ENCODE assay signal across 15 cellular contexts in genomic region chr12:75825686-75826085, GRCh38.
DNase-seq lines count a peak whose midpoint lies in the region; ATAC-seq and TF ChIP-seq lines count a peak whose summit lies in the region.
"Had no signal": no experiment of that assay in that cellular context is flagged by ENCODE, and none has a peak within 500 bp of the region (broad histone marks: within the 10 kb centered on the region; RNA-seq: fewer than 3 reads in every experiment).

No MANE protein-coding gene starts in this region.

- WGBS in ovary, 3 donors = 63 to 77% (median 66%) methylated on average over 4 of the region's 4 CpGs

- POLR2A ChIA-PET in AG04449 (lab: Yijun Ruan, JAX) = interaction anchor here (0.7 kb wide), 1 partner anchor 199 kb away, joined by 4 read pairs; no protein-coding TSS in a partner anchor

- H3K4me1 ChIP-seq in foreskin keratinocyte (peaks cover 28% of the 10 kb centered on the region), ovary (ENCODE audit: insufficient read depth) (no peaks in the 10 kb centered on the region)

- TF ChIP-seq CTCF in AG04449 (IDR thresholded peaks at IDR 0.05; ENCODE audit: insufficient read depth, low read length, missing control alignments) = no peak
- no peak for TF ChIP-seq CTCF in HFF-Myc (IDR thresholded peaks at IDR 0.05; ENCODE audit: low read depth, low read length, missing control alignments)
- no peak for TF ChIP-seq CTCF in foreskin keratinocyte (conservative IDR thresholded peaks at IDR 0.05)
- TF ChIP-seq CTCF in ovary (IDR thresholded peaks at IDR 0.05) = no peak

- H3K27ac ChIP-seq in foreskin keratinocyte (peak overlapping the region; percentile 76), ovary (no peak overlapping the region)
- H3K27ac ChIP-seq: psoas muscle had no signal

- intact Hi-C loops in ovary (cut with DNase I) = no loop called here

- TF ChIP-seq POLR2A in ovary (IDR thresholded peaks at IDR 0.05) = no peak

- H3K9me3 ChIP-seq in ovary = no peaks in the 10 kb centered on the region
- H3K9me3 ChIP-seq: psoas muscle had no signal

- peak; percentile 86 for ATAC-seq in foreskin keratinocyte
- no peak for ATAC-seq in HG02938 (IDR thresholded peaks at IDR 0.05; ENCODE audit: unreplicated experiment)
- ATAC-seq: activated T-cell treated with anti-CD3 and anti-CD28 coated beads, Interleukin-2, amount 50 U/mL, for 4 hours; GM23338; psoas muscle; Right ventricle myocardium inferior had no signal

- no peak overlapping the region for H3K4me3 ChIP-seq in AG04449 (ENCODE audit: low read depth, low read length)
- no peak overlapping the region for H3K4me3 ChIP-seq in HFF-Myc (replicated peaks; ENCODE audit: low read depth, low read length)
- no peak overlapping the region for H3K4me3 ChIP-seq in ovary
- H3K4me3 ChIP-seq: GM23338, psoas muscle had no signal

- no peaks in the 10 kb centered on the region for H3K36me3 ChIP-seq in ovary

- CTCF ChIA-PET in AG04449 (lab: Yijun Ruan, JAX) = no interaction called here

- H3K27me3 ChIP-seq in foreskin keratinocyte (no peaks in the 10 kb centered on the region), ovary (no peaks in the 10 kb centered on the region)

- TF ChIP-seq EP300 in ovary (IDR thresholded peaks at IDR 0.05) = no peak

- DNase-seq in AG04449 (ENCODE audit: low read depth, low spot score) (peak; percentile 63), HFF-Myc (ENCODE audit: extremely low read depth, low read depth) (peak; percentile 74), SW480 (ENCODE audit: low spot score) (peak; percentile 59), foreskin keratinocyte (peak; percentile 92 to 96), ovary (no peak), NCI-H146 (lab: John Stamatoyannopoulos, UW) (no peak)
- DNase-seq in stimulated activated CD4-positive, alpha-beta T cell treated with anti-CD3 and anti-CD28 coated beads, Interleukin-1b, Interleukin-23, amount 100 ng/mL, for 48 hours = no peak
- DNase-seq: activated T-cell treated with anti-CD3 and anti-CD28 coated beads, Interleukin-2, amount 50 U/mL, for 4 hours; Kasumi-1; mesendoderm; NCI-H2227 treated with DMSO at 0.1 percent for 48 hours; psoas muscle had no signal

Comparison
In these comparisons a context has a peak if more than half of its experiments do, and no peak if none do; other contexts are left out.
1. DNase-seq: peak in AG04449 (single experiment), HFF-Myc (single experiment), SW480 (single experiment) and foreskin keratinocyte (2 of 2); none in ovary (0 of 5), NCI-H146 (single experiment) and stimulated activated CD4-positive, alpha-beta T cell treated with anti-CD3 and anti-CD28 coated beads, Interleukin-1b, Interleukin-23, amount 100 ng/mL, for 48 hours (single experiment).